Comparison of ENCODE assay signal across 10 cellular contexts in the genomic region with DNA sequence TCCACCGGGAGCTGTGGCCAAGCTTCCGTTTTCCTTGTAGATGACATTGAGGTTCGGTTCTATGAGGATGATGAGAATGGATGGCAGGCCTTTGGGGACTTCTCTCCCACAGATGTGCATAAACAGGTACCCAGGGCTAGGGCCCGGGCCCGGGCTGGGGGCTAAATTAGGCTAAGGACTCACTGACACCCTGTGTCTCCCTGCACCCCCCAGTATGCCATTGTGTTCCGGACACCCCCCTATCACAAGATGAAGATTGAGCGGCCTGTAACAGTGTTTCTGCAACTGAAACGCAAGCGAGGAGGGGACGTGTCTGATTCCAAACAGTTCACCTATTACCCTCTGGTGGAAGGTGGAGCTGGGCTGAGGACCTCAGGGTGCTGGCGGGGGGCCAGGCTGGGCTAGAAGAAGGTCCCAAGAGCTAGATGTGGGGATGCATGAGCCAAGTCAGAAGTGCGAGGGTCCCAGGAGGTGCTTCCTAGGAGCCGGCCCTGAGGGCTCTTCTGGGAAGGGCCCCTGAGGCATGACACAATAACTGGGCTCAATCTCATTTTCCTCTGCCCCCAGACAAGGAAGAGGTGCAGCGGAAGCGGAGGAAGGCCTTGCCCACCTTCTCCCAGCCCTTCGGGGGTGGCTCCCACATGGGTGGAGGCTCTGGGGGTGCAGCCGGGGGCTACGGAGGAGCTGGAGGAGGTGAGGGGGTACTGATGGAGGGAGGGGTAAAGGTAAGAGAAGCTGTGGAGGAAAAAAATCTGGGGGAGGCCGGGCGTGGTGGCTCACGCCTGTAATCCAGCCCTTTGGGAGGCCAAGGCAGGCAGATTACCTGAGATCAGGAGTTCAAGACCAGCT. TPM values are rescaled to one million over a fixed set of nuclear protein-coding genes. Genes with fewer than 3 reads are reported as not detected.
A peak's percentile ranks its signal among the peaks of the same experiment; 100 is the strongest.
DNase-seq lines count a peak whose midpoint lies in the region; ATAC-seq lines count a peak whose summit lies in the region.
"Had no signal": no experiment of that assay in that cellular context is flagged by ENCODE, and none has a peak within 500 bp of the region (broad histone marks: within the 10 kb centered on the region; RNA-seq: fewer than 3 reads in every experiment).

No MANE protein-coding gene starts in this region.

- peaks cover 34% of the 10 kb centered on the region for H3K4me1 Mint-ChIP-seq in activated naive CD8-positive, alpha-beta T cell (ENCODE audit: low read depth)
- peaks cover 20 to 46% (median 39%) of the 10 kb centered on the region in 7 donors for H3K4me1 Mint-ChIP-seq in naive thymus-derived CD4-positive, alpha-beta T cell

- peak overlapping the region; percentile 54 for H3K27ac Mint-ChIP-seq in activated naive CD8-positive, alpha-beta T cell
- H3K27ac Mint-ChIP-seq in naive thymus-derived CD4-positive, alpha-beta T cell: peak overlapping the region; percentile 70 to 100 (median 88)

- H3K4me3 ChIP-seq in naive thymus-derived CD4-positive, alpha-beta T cell (ENCODE audit: low read length): no peak overlapping the region

- peaks cover 25 to 30% of the 10 kb centered on the region in 2 donors for H3K4me1 ChIP-seq in naive thymus-derived CD4-positive, alpha-beta T cell (ENCODE audit: control insufficient read depth in 2 of 2, insufficient read depth in 2 of 2, low read length in 2 of 2)

- no peak for ATAC-seq in Right ventricle myocardium superior (ENCODE audit: poor library complexity)
- no peak for ATAC-seq in left cardiac atrium
- ATAC-seq in naive thymus-derived CD4-positive, alpha-beta T cell: no peak
- no peak for ATAC-seq in HG02763 (IDR thresholded peaks at IDR 0.05; ENCODE audit: unreplicated experiment)

- intact Hi-C loops in Right ventricle myocardium superior (cut with DNase I): loop anchor here (5.0 to 10.0 kb wide), 2 partner anchors 76 to 171 kb away; a partner anchor contains a TSS
- intact Hi-C loops in left cardiac atrium (cut with DNase I): loop anchor here in 1 of 2 donors (5.0 kb wide), 1 partner anchor 231 kb away; no protein-coding TSS in a partner anchor
- intact Hi-C loops in naive thymus-derived CD4-positive, alpha-beta T cell (cut with micrococcal nuclease): loop anchor here (1.0 to 10.0 kb wide), 9 partner anchors 11 to 1726 kb away; a partner anchor contains a TSS

- H3K27me3 ChIP-seq in naive thymus-derived CD4-positive, alpha-beta T cell (ENCODE audit: control insufficient read depth in 2 of 2, insufficient read depth in 2 of 2, low read length in 2 of 2): no peaks in the 10 kb centered on the region

- H3K36me3 Mint-ChIP-seq in activated naive CD8-positive, alpha-beta T cell: peaks cover 2% of the 10 kb centered on the region
- H3K36me3 Mint-ChIP-seq in naive thymus-derived CD4-positive, alpha-beta T cell: peaks cover 0 to 42% (median 4%) of the 10 kb centered on the region in 5 donors

- no peaks in the 10 kb centered on the region for H3K9me3 ChIP-seq in naive thymus-derived CD4-positive, alpha-beta T cell (ENCODE audit: control insufficient read depth in 2 of 3, low read length in 3 of 3)

- peak; percentile 41 for DNase-seq in Right ventricle myocardium superior
- no peak for DNase-seq in left cardiac atrium
- DNase-seq in naive thymus-derived CD4-positive, alpha-beta T cell: peak in 1 of 9 donors; percentile 25
- DNase-seq in cortex of kidney (lab: John Stamatoyannopoulos, UW): no peak
- no peak for DNase-seq in SHP77 (lab: John Stamatoyannopoulos, UW)
- no peak for DNase-seq in cerebellum (ENCODE audit: low spot score)
- DNase-seq: central memory CD4-positive, alpha-beta T cell; NCI-H187 treated with DMSO at 0.1 percent for 48 hours had no signal

- H3K27me3 Mint-ChIP-seq in activated naive CD8-positive, alpha-beta T cell: no peaks in the 10 kb centered on the region
- no peaks in the 10 kb centered on the region for H3K27me3 Mint-ChIP-seq in naive thymus-derived CD4-positive, alpha-beta T cell

- POLR2A ChIA-PET in naive thymus-derived CD4-positive, alpha-beta T cell (lab: Charles Lee): interaction anchor here (0.6 to 9.0 kb wide), 10 partner anchors 9 to 276 kb away, joined by 3 to 90 read pairs (median 6); a partner anchor contains a TSS

- peak overlapping the region; percentile 93 for H3K27ac ChIP-seq in naive thymus-derived CD4-positive, alpha-beta T cell (ENCODE audit: low read depth, low read length)

- no peaks in the 10 kb centered on the region for H3K9me3 Mint-ChIP-seq in activated naive CD8-positive, alpha-beta T cell (ENCODE audit: low read depth)
- no peaks in the 10 kb centered on the region for H3K9me3 Mint-ChIP-seq in naive thymus-derived CD4-positive, alpha-beta T cell

- H3K4me3 Mint-ChIP-seq in activated naive CD8-positive, alpha-beta T cell: peak overlapping the region; percentile 92
- H3K4me3 Mint-ChIP-seq in naive thymus-derived CD4-positive, alpha-beta T cell: peak overlapping the region; percentile 62 to 99 (median 73)

- H3K36me3 ChIP-seq in naive thymus-derived CD4-positive, alpha-beta T cell (ENCODE audit: control insufficient read depth in 2 of 3, insufficient read depth in 3 of 3, low read length in 3 of 3): peaks cover 0 to 52% (median 9%) of the 10 kb centered on the region in 3 experiments

- CTCF ChIA-PET in naive thymus-derived CD4-positive, alpha-beta T cell (lab: Charles Lee): interaction anchor here (0.7 to 6.0 kb wide), 20 partner anchors 8 to 1269 kb away, joined by 3 to 40 read pairs (median 4); a partner anchor contains a TSS

RNA-seq across cellular contexts. Expression of a gene that starts 2.9 kb away (rescaled TPM):
- 13.3 TPM for total RNA-seq in Right ventricle myocardium superior
- 10 to 100 TPM; 16.1 to 24.9 TPM for total RNA-seq in left cardiac atrium
- total RNA-seq in naive thymus-derived CD4-positive, alpha-beta T cell: 100 to 1,000 TPM; 146 to 271 (median 222) TPM
- polyA plus RNA-seq in naive thymus-derived CD4-positive, alpha-beta T cell: 10 to 100 TPM in 1 of 2 donors, 1 to 10 TPM in 1; 8.7 to 13.1 TPM
- 3.5 TPM for total RNA-seq in cerebellum

RNA-seq across cellular contexts. Expression of a gene that starts 20.2 kb away (rescaled TPM):
- 0.89 TPM for total RNA-seq in Right ventricle myocardium superior
- total RNA-seq in left cardiac atrium: 1 to 10 TPM; 2.3 to 3.4 TPM
- 10 to 100 TPM in 3 of 5 experiments, 1 to 10 TPM in 2; 3.5 to 16.9 (median 11.2) TPM for total RNA-seq in naive thymus-derived CD4-positive, alpha-beta T cell
- polyA plus RNA-seq in naive thymus-derived CD4-positive, alpha-beta T cell: 1 to 10 TPM; 3.9 to 4.5 TPM
- 38.8 TPM for total RNA-seq in cerebellum

RNA-seq across cellular contexts. Expression of a gene that starts 22.2 kb away (rescaled TPM):
- total RNA-seq in Right ventricle myocardium superior (9.4 TPM), left cardiac atrium (10 to 100 TPM; 13.1 to 14.0 TPM), cerebellum (6.2 TPM)
- total RNA-seq in naive thymus-derived CD4-positive, alpha-beta T cell: 10 to 100 TPM; 10.8 to 21.0 (median 14.1) TPM
- 10 to 100 TPM; 26.7 to 40.4 TPM for polyA plus RNA-seq in naive thymus-derived CD4-positive, alpha-beta T cell

RNA-seq across cellular contexts. Expression of a gene that starts 34.0 kb away (rescaled TPM):
- total RNA-seq in Right ventricle myocardium superior (73.8 TPM), left cardiac atrium (10 to 100 TPM; 61.8 to 66.3 TPM), cerebellum (28.3 TPM)
- 10 to 100 TPM; 27.0 to 69.0 (median 31.9) TPM for total RNA-seq in naive thymus-derived CD4-positive, alpha-beta T cell
- polyA plus RNA-seq in naive thymus-derived CD4-positive, alpha-beta T cell: 10 to 100 TPM; 60.1 to 67.2 TPM

RNA-seq across cellular contexts. Expression of a gene that starts 52.9 kb away (rescaled TPM):
- total RNA-seq in Right ventricle myocardium superior: not detected
- total RNA-seq in left cardiac atrium: not detected
- total RNA-seq in naive thymus-derived CD4-positive, alpha-beta T cell: under 1 TPM in 4 of 5 experiments, not detected in 1; 0.19 to 0.78 (median 0.51) TPM
- under 1 TPM; 0.32 to 0.41 TPM for polyA plus RNA-seq in naive thymus-derived CD4-positive, alpha-beta T cell
- not detected for total RNA-seq in cerebellum

Comparison
In these comparisons a context has a peak if more than half of its experiments do, and no peak if none do; other contexts are left out.
1. RNA of a gene that starts 2.9 kb away (total RNA-seq): 146 to 271 TPM in naive thymus-derived CD4-positive, alpha-beta T cell; 16.1 to 24.9 TPM in left cardiac atrium, 13.3 TPM in Right ventricle myocardium superior (single experiment) and 3.5 TPM in cerebellum (single experiment); every median in the first group is over 4 times any median in the second.